ENCODE assay signal across 20 cellular contexts in genomic region chr7:130324270-130324669, GRCh38. TPM values are rescaled to one million over a fixed set of nuclear protein-coding genes. Genes with fewer than 3 reads are reported as not detected.
DNase-seq lines count a peak whose midpoint lies in the region; ATAC-seq and TF ChIP-seq lines count a peak whose summit lies in the region.
"Had no signal": no experiment of that assay in that cellular context is flagged by ENCODE, and none has a peak within 500 bp of the region (broad histone marks: within the 10 kb centered on the region; RNA-seq: fewer than 3 reads in every experiment).

No MANE protein-coding gene starts in this region.

- ATAC-seq in GM18868 (IDR thresholded peaks at IDR 0.05; ENCODE audit: unreplicated experiment) (no peak), foreskin keratinocyte (no peak)
- ATAC-seq: GM12878 had no signal

- H3K4ac ChIP-seq in trophoblast cell (ENCODE audit: low read depth, low read length): no peak overlapping the region

- no peak overlapping the region for H4K12ac ChIP-seq in trophoblast cell (ENCODE audit: low read depth, low read length)

- H3K27ac ChIP-seq in trophoblast cell (ENCODE audit: low read depth, low read length) (no peak overlapping the region), foreskin keratinocyte (no peak overlapping the region)
- H3K27ac ChIP-seq: 22Rv1, GM23248 had no signal

- no peaks in the 10 kb centered on the region for H3K79me2 ChIP-seq in trophoblast cell (ENCODE audit: control insufficient read depth, insufficient read depth, low read length, poor library complexity)

- H3K4me1 ChIP-seq in trophoblast cell (ENCODE audit: control insufficient read depth in 1 of 2, insufficient read depth in 2 of 2, low read length in 2 of 2): peaks cover 15 to 16% of the 10 kb centered on the region in 2 experiments
- no peaks in the 10 kb centered on the region for H3K4me1 ChIP-seq in foreskin keratinocyte
- H3K4me1 ChIP-seq: HAP-1 had no signal

- H3K4me2 ChIP-seq in trophoblast cell (ENCODE audit: low read length): no peak overlapping the region

- no peaks in the 10 kb centered on the region for H3K9me3 ChIP-seq in trophoblast cell (ENCODE audit: insufficient read depth, low read depth, low read length)
- H3K9me3 ChIP-seq: HAP-1 had no signal

- no peak overlapping the region for H2BK5ac ChIP-seq in trophoblast cell (ENCODE audit: low read depth, low read length, poor library complexity)

- no peak overlapping the region for H4K8ac ChIP-seq in trophoblast cell (ENCODE audit: low read depth, low read length)

- peak overlapping the region; percentile 74 for H2BK12ac ChIP-seq in trophoblast cell (ENCODE audit: low read length)

- H2AK5ac ChIP-seq in trophoblast cell (ENCODE audit: low read length): peak overlapping the region; percentile 40

- WGBS in trophoblast cell (ENCODE audit: extremely low coverage, insufficient coverage, insufficient read length): no CpG with 5 or more reads among the region's 9 CpGs

- no peak overlapping the region for H3K23ac ChIP-seq in trophoblast cell (ENCODE audit: low read length)

- TF ChIP-seq CTCF in fibroblast of villous mesenchyme (IDR thresholded peaks at IDR 0.05; ENCODE audit: insufficient read depth, low read depth, low read length): no peak
- TF ChIP-seq CTCF in foreskin keratinocyte (conservative IDR thresholded peaks at IDR 0.05): no peak

- H3K79me1 ChIP-seq in trophoblast cell (ENCODE audit: low read length): peaks cover 9% of the 10 kb centered on the region

- no peak overlapping the region for H3K4me3 ChIP-seq in fibroblast of villous mesenchyme (ENCODE audit: low read depth, low read length)
- no peak overlapping the region for H3K4me3 ChIP-seq in trophoblast cell (ENCODE audit: low read depth, low read length)
- H3K4me3 ChIP-seq: GM12878, GM23248, HAP-1 had no signal

- peak; percentile 91 for DNase-seq in NCI-H1105 treated with DMSO at 0.1 percent for 48 hours (lab: John Stamatoyannopoulos, UW)
- DNase-seq in NCI-H1105 (lab: John Stamatoyannopoulos, UW): no peak
- DNase-seq in SK-N-DZ (ENCODE audit: low spot score): peak; percentile 13
- peak; percentile 22 for DNase-seq in fibroblast of villous mesenchyme (ENCODE audit: low read depth)
- no peak for DNase-seq in trophoblast cell
- DNase-seq in anterior cingulate cortex (lab: John Stamatoyannopoulos, UW): no peak
- no peak for DNase-seq in foreskin keratinocyte
- DNase-seq: GM23248, Kasumi-1, MM.1S, NCI-H1092, NCI-H1694 treated with DMSO at 0.1 percent for 48 hours, NCI-H2227 treated with DMSO at 0.1 percent for 48 hours, NCI-H510A treated with DMSO at 0.1 percent for 48 hours, RPMI8226 had no signal

- no peak overlapping the region for H2AFZ ChIP-seq in trophoblast cell (ENCODE audit: insufficient read depth, low read length, poor library complexity)
- H2AFZ ChIP-seq: GM23248 had no signal

- peak overlapping the region; percentile 43 for H2BK120ac ChIP-seq in trophoblast cell (ENCODE audit: insufficient read depth, low read length, poor library complexity)

- no peak overlapping the region for H3K9ac ChIP-seq in trophoblast cell (ENCODE audit: low read length)
- H3K9ac ChIP-seq: GM23248 had no signal

- no peak overlapping the region for H3K18ac ChIP-seq in trophoblast cell (ENCODE audit: low read length)

- H3K36me3 ChIP-seq in trophoblast cell (ENCODE audit: control insufficient read depth in 1 of 2, insufficient read depth in 2 of 2, low read length in 2 of 2): no peaks in the 10 kb centered on the region
- H3K36me3 ChIP-seq: HAP-1 had no signal

- H3K27me3 ChIP-seq in trophoblast cell (ENCODE audit: insufficient read depth, low read length): no peaks in the 10 kb centered on the region
- no peaks in the 10 kb centered on the region for H3K27me3 ChIP-seq in foreskin keratinocyte

- H3K14ac ChIP-seq in trophoblast cell (ENCODE audit: low read length): no peak overlapping the region

- H4K91ac ChIP-seq in trophoblast cell (ENCODE audit: low read depth, low read length): peak overlapping the region; percentile 72

RNA-seq across cellular contexts. Expression of gene CPA5, which starts 20.3 kb away (rescaled TPM):
- polyA plus RNA-seq in SK-N-DZ (2014; cell fraction: cytosol; rRNA removed): not detected in 2 replicates
- polyA plus RNA-seq in SK-N-DZ (2014; cell fraction: nucleus; rRNA removed): 0.20 TPM in 1 of 2 replicates, not detected in the other
- not detected in 2 replicates for total RNA-seq in fibroblast of villous mesenchyme
- 0.07 and 0.32 TPM in 2 replicates for polyA plus RNA-seq in trophoblast cell (2013)
- total RNA-seq in foreskin keratinocyte: 0.17 and 0.25 TPM in 2 replicates
- polyA plus RNA-seq in foreskin keratinocyte: 0.29 and 0.51 TPM in 2 replicates
- total RNA-seq: GM23248 had no signal
- polyA plus RNA-seq: IgD-negative memory B cell had no signal

RNA-seq across cellular contexts. Expression of gene CPA4, which starts 31.3 kb away (rescaled TPM):
- not detected in 2 replicates for polyA plus RNA-seq in SK-N-DZ (2014; cell fraction: cytosol; rRNA removed)
- 0.21 TPM in 1 of 2 replicates, not detected in the other for polyA plus RNA-seq in SK-N-DZ (2014; cell fraction: nucleus; rRNA removed)
- total RNA-seq in fibroblast of villous mesenchyme: 22.5 and 90.2 TPM in 2 replicates
- polyA plus RNA-seq in trophoblast cell (2013): 2.5 and 3.8 TPM in 2 replicates
- total RNA-seq in foreskin keratinocyte: 35.4 and 65.2 TPM in 2 replicates
- polyA plus RNA-seq in foreskin keratinocyte: 21.5 and 39.6 TPM in 2 replicates
- polyA plus RNA-seq: IgD-negative memory B cell had no signal

RNA-seq across cellular contexts. Expression of gene CPA1, which starts 56.0 kb away (rescaled TPM):
- polyA plus RNA-seq in SK-N-DZ (2014; cell fraction: cytosol; rRNA removed): 0.67 and 0.76 TPM in 2 replicates
- polyA plus RNA-seq in SK-N-DZ (2014; cell fraction: nucleus; rRNA removed): 2.3 and 3.1 TPM in 2 replicates
- total RNA-seq in fibroblast of villous mesenchyme (0.32 and 0.86 TPM in 2 replicates), foreskin keratinocyte (not detected in 2 replicates)
- polyA plus RNA-seq in trophoblast cell (2013): 0.14 TPM in 2 replicates
- polyA plus RNA-seq in foreskin keratinocyte: not detected in 2 replicates
- total RNA-seq: GM23248 had no signal
- polyA plus RNA-seq: GM12878, GM23248, IgD-negative memory B cell had no signal

RNA-seq across cellular contexts. Expression of gene CPA2, which starts 57.6 kb away (rescaled TPM):
- polyA plus RNA-seq in SK-N-DZ (2014; cell fraction: cytosol; rRNA removed): not detected in 2 replicates
- polyA plus RNA-seq in SK-N-DZ (2014; cell fraction: nucleus; rRNA removed): not detected in 2 replicates
- total RNA-seq in fibroblast of villous mesenchyme (0.32 TPM in 1 of 2 replicates, not detected in the other), foreskin keratinocyte (0.17 and 0.32 TPM in 2 replicates)
- 0.17 and 0.18 TPM in 2 replicates for polyA plus RNA-seq in trophoblast cell (2013)
- polyA plus RNA-seq in foreskin keratinocyte: 0.48 and 0.60 TPM in 2 replicates
- total RNA-seq: GM23248 had no signal
- polyA plus RNA-seq: GM23248, IgD-negative memory B cell had no signal

Comparison
In these comparisons a context has a peak if more than half of its experiments do, and no peak if none do; other contexts are left out.
1. DNase-seq: peak in NCI-H1105 treated with DMSO at 0.1 percent for 48 hours (single experiment), SK-N-DZ (single experiment) and fibroblast of villous mesenchyme (single experiment); none in NCI-H1105 (single experiment), trophoblast cell (0 of 2), anterior cingulate cortex (0 of 58) and foreskin keratinocyte (0 of 2).